ENCODE assay signal across 8 cellular contexts in genomic region chr9:95005276-95006141, GRCh38.
DNase-seq lines count a peak whose midpoint lies in the region; ATAC-seq and TF ChIP-seq lines count a peak whose summit lies in the region.

No MANE protein-coding gene starts in this region.

- H3K27ac ChIP-seq in foreskin keratinocyte: peak overlapping the region; percentile 92
- H3K27ac ChIP-seq in sigmoid colon: peak overlapping the region; percentile 97 to 99 (median 99)

- H3K27me3 ChIP-seq in foreskin keratinocyte (no peaks in the 10 kb centered on the region), sigmoid colon (no peaks in the 10 kb centered on the region)

- ATAC-seq in GM21381 (IDR thresholded peaks at IDR 0.05; ENCODE audit: unreplicated experiment) (peak; percentile 44), foreskin keratinocyte (no peak), HG02759 (IDR thresholded peaks at IDR 0.05; ENCODE audit: unreplicated experiment) (no peak)

- 3 to 6% methylated on average over 49 of the region's 49 CpGs for WGBS in sigmoid colon, 2 donors

- H3K9me3 ChIP-seq in sigmoid colon: no peaks in the 10 kb centered on the region

- no peak for DNase-seq in AG10803 (ENCODE audit: low read depth)
- peak; percentile 58 for DNase-seq in SW480 (ENCODE audit: low spot score)
- DNase-seq in foreskin keratinocyte: peak in 1 of 2 donors; percentile 31
- DNase-seq in sigmoid colon: no peak
- no peak for DNase-seq in midbrain (lab: John Stamatoyannopoulos, UW)
- DNase-seq in stimulated activated CD4-positive, alpha-beta T cell treated with anti-CD3 and anti-CD28 coated beads, Interleukin-2, amount 100 ng/mL, for 24 hours: no peak

- no peak for TF ChIP-seq CTCF in AG10803 (conservative IDR thresholded peaks at IDR 0.05; ENCODE audit: low read length)
- no peak for TF ChIP-seq CTCF in foreskin keratinocyte (conservative IDR thresholded peaks at IDR 0.05)
- no peak for TF ChIP-seq CTCF in sigmoid colon (IDR thresholded peaks at IDR 0.05)

- no peak for TF ChIP-seq EP300 in sigmoid colon (IDR thresholded peaks at IDR 0.05)

- intact Hi-C loops in sigmoid colon (cut with DNase I): loop anchor here (5.0 kb wide), 4 partner anchors 42 to 98 kb away; no protein-coding TSS in a partner anchor

- H3K4me1 ChIP-seq in foreskin keratinocyte (peaks cover 30% of the 10 kb centered on the region), sigmoid colon (peaks cover 0 to 44% (median 24%) of the 10 kb centered on the region in 4 donors)

- no peak for TF ChIP-seq POLR2A in sigmoid colon (IDR thresholded peaks at IDR 0.05)

- peaks cover 0 to 15% (median 0%) of the 10 kb centered on the region in 4 donors for H3K36me3 ChIP-seq in sigmoid colon

- peak overlapping the region; percentile 86 for H3K4me3 ChIP-seq in AG10803 (ENCODE audit: low read length)
- peak overlapping the region; percentile 64 to 87 (median 82) for H3K4me3 ChIP-seq in sigmoid colon
